Comparison of ENCODE assay signal across 30 cellular contexts in the genomic region with DNA sequence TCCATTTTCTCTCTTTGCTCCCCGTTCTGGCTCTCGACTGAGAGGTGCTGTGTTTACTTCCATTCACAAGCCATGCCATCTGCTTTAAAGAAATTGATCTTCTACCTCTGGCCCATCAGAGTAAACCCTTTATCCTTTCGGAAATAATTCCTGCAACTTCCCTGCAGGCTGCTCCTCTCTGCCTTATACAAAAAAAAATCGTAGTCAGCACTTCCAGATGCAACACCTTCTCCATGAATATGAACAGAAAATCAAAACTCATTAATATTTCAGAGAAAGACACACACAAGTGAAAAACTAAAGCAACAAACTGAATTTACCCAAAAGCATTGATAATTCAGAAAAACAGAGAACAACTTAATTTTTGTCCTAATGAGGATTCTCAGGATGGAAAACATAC.
"Had no signal": no experiment of that assay in that cellular context is flagged by ENCODE, and none has a peak within 500 bp of the region (broad histone marks: within the 10 kb centered on the region; RNA-seq: fewer than 3 reads in every experiment).

No MANE protein-coding gene starts in this region.

- ATAC-seq: activated CD4-positive, alpha-beta T cell treated with anti-CD3 and anti-CD28 coated beads for 36 hours; activated CD8-positive, alpha-beta T cell treated with anti-CD3 and anti-CD28 coated beads for 36 hours; activated T-cell treated with anti-CD3 and anti-CD28 coated beads, Interleukin-2, amount 50 U/mL, for 4 hours; activated T-helper 17 cell treated with anti-CD3 and anti-CD28 coated beads, Interleukin-2, amount 50 U/mL, for 72 hours; body of pancreas; effector memory CD8-positive, alpha-beta T cell; gastrocnemius medialis; heart left ventricle had no signal

- H3K27ac ChIP-seq: body of pancreas, esophagus muscularis mucosa, foreskin keratinocyte, gastrocnemius medialis, heart left ventricle had no signal

- H3K27ac Mint-ChIP-seq: activated CD4-positive, alpha-beta T cell treated with anti-CD3 and anti-CD28 coated beads for 36 hours; activated CD8-positive, alpha-beta T cell treated with anti-CD3 and anti-CD28 coated beads for 36 hours; activated naive CD8-positive, alpha-beta T cell; activated T-helper 17 cell treated with anti-CD3 and anti-CD28 coated beads, Interleukin-2, amount 50 U/mL, for 72 hours; effector memory CD8-positive, alpha-beta T cell had no signal

- H3K9me3 ChIP-seq: body of pancreas, esophagus muscularis mucosa, gastrocnemius medialis had no signal

- H3K4me1 Mint-ChIP-seq: activated CD4-positive, alpha-beta T cell treated with anti-CD3 and anti-CD28 coated beads for 36 hours; activated T-helper 17 cell treated with anti-CD3 and anti-CD28 coated beads, Interleukin-2, amount 50 U/mL, for 72 hours had no signal

- H3K9me3 Mint-ChIP-seq: activated CD8-positive, alpha-beta T cell treated with anti-CD3 and anti-CD28 coated beads for 36 hours had no signal

- FAIRE-seq: colon had no signal

- H3K4me1 ChIP-seq: body of pancreas, esophagus muscularis mucosa, foreskin keratinocyte, gastrocnemius medialis, heart left ventricle had no signal

- H3K27me3 Mint-ChIP-seq: activated CD4-positive, alpha-beta T cell treated with anti-CD3 and anti-CD28 coated beads for 36 hours; effector memory CD8-positive, alpha-beta T cell had no signal

- H3K36me3 Mint-ChIP-seq: activated naive CD8-positive, alpha-beta T cell had no signal

- DNase-seq: activated CD4-positive, alpha-beta T cell treated with anti-CD3 and anti-CD28 coated beads for 36 hours; activated CD4-positive, alpha-beta T cell treated with anti-CD3 and anti-CD28 coated beads, Interleukin-2, amount 50 U/mL, for 1 hour; activated CD4-positive, alpha-beta T cell treated with anti-CD3 and anti-CD28 coated beads, Interleukin-2, amount 50 U/mL, for 48 hours; activated CD4-positive, CD25-positive, alpha-beta regulatory T cell; activated CD4-positive, CD25-positive, alpha-beta regulatory T cell treated with anti-CD3 and anti-CD28 coated beads, Interleukin-2, amount 50 U/mL, for 72 hours; activated CD8-positive, alpha-beta memory T cell treated with anti-CD3 and anti-CD28 coated beads for 24 hours; activated CD8-positive, alpha-beta T cell treated with anti-CD3 and anti-CD28 coated beads for 36 hours; activated effector memory CD4-positive, alpha-beta T cell treated with Interleukin-2 at 50 U/mL for 16 hours; activated gamma-delta T cell treated with Interleukin-2 at 50 U/mL for 16 hours; activated naive CD4-positive, alpha-beta T cell treated with anti-CD3 and anti-CD28 coated beads, Interleukin-2, amount 50 U/mL, for 16 hours; activated naive CD4-positive, alpha-beta T cell treated with Interleukin-2 at 50 U/mL for 16 hours; activated T-cell treated with anti-CD3 and anti-CD28 coated beads, Interleukin-2, amount 50 U/mL, for 4 hours; amygdala; aorta; body of pancreas; caudate nucleus; cortex of kidney; dermis blood vessel endothelial cell; effector CD4-positive, alpha-beta T cell; effector memory CD8-positive, alpha-beta T cell; erythroblast; foreskin keratinocyte; gastrocnemius medialis; glutamatergic neuron; heart left ventricle; T-helper 2 cell had no signal

- H3K4me3 Mint-ChIP-seq: activated CD4-positive, alpha-beta T cell treated with anti-CD3 and anti-CD28 coated beads for 36 hours; activated CD8-positive, alpha-beta T cell treated with anti-CD3 and anti-CD28 coated beads for 36 hours; activated naive CD8-positive, alpha-beta T cell; activated T-cell treated with anti-CD3 and anti-CD28 coated beads, Interleukin-2, amount 50 U/mL, for 4 hours; activated T-helper 17 cell treated with anti-CD3 and anti-CD28 coated beads, Interleukin-2, amount 50 U/mL, for 72 hours; effector memory CD8-positive, alpha-beta T cell had no signal

- H3K4me3 ChIP-seq: body of pancreas, esophagus muscularis mucosa, gastrocnemius medialis, heart left ventricle had no signal
